Comparison of ENCODE assay signal across 7 cellular contexts in genomic region chr1:108199781-108200626, GRCh38. TPM values are rescaled to one million over a fixed set of nuclear protein-coding genes. Genes with fewer than 3 reads are reported as not detected.
A peak's percentile ranks its signal among the peaks of the same experiment; 100 is the strongest.
DNase-seq lines count a peak whose midpoint lies in the region; ATAC-seq, FAIRE-seq and TF ChIP-seq lines count a peak whose summit lies in the region.

Gene SLC25A24 (minus strand): TSS chr1:108200343. CDS start chr1:108200138, 205 bp downstream.

- H3K4me3 ChIP-seq in breast epithelium (peak within 1 kb of the TSS; percentile 84 to 92 (median 85)), iPS-20b (ENCODE audit: low read length) (peak within 1 kb of the TSS; percentile 87), small intestine (ENCODE audit: low read depth in 1 of 2, low read length in 2 of 2) (peak within 1 kb of the TSS; percentile 81 to 86)

- peak within 1 kb of the TSS; percentile 78 for H3K9ac ChIP-seq in iPS-20b (ENCODE audit: low read depth, low read length)

- peak; percentile 87 for DNase-seq in GM13976 (ENCODE audit: low spot score)
- peak; percentile 51 to 66 for DNase-seq in NCI-H1930 (lab: John Stamatoyannopoulos, UW)
- peak; percentile 63 to 74 for DNase-seq in breast epithelium (ENCODE audit: low spot score in 2 of 2)
- peak; percentile 88 for DNase-seq in small intestine

- in situ Hi-C loops in GM13976 (cut with MboI; ENCODE audit: low sequenced_read_pairs, unreplicated experiment), result no loop called here

- no peaks in the 10 kb centered on the region for H3K27me3 ChIP-seq in breast epithelium
- H3K27me3 ChIP-seq in iPS-20b (ENCODE audit: insufficient read depth, low read length), result peaks cover 30% of the 10 kb centered on the region
- no peaks in the 10 kb centered on the region for H3K27me3 ChIP-seq in small intestine (ENCODE audit: control insufficient read depth in 2 of 2, insufficient read depth in 2 of 2, low read length in 2 of 2)

- intact Hi-C loops in breast epithelium (cut with DNase I; ENCODE audit: low total_unique reads), result no loop called here

- H3K4me1 ChIP-seq in breast epithelium (peaks cover 0 to 6% of the 10 kb centered on the region in 2 donors), iPS-20b (ENCODE audit: insufficient read depth, low read length) (peaks cover 7% of the 10 kb centered on the region; the same call in 1 of the 2 replicates), small intestine (ENCODE audit: control insufficient read depth in 2 of 2, insufficient read depth in 1 of 2, low read depth in 1 of 2, low read length in 1 of 2) (peaks cover 2 to 5% of the 10 kb centered on the region in 2 donors)

- WGBS in small intestine, 3 donors, result 0 to 1% (median 0%) methylated on average over 66 to 96 of the region's 96 CpGs

- TF ChIP-seq CTCF in GM13976 (IDR thresholded peaks at IDR 0.05; ENCODE audit: borderline replicate concordance, control extremely low read depth, extremely low read depth, insufficient read depth, missing control alignments), result no peak
- no peak for TF ChIP-seq CTCF in VCaP (conservative IDR thresholded peaks at IDR 0.05)
- TF ChIP-seq CTCF in breast epithelium (IDR thresholded peaks at IDR 0.05), result no peak

- H3K9me3 ChIP-seq in breast epithelium, result no peaks in the 10 kb centered on the region
- no peaks in the 10 kb centered on the region for H3K9me3 ChIP-seq in iPS-20b (ENCODE audit: insufficient read depth, low read depth, low read length)
- no peaks in the 10 kb centered on the region for H3K9me3 ChIP-seq in small intestine (ENCODE audit: control insufficient read depth, low read depth)

- H3K27ac ChIP-seq in VCaP (peak within 1 kb of the TSS; percentile 93), breast epithelium (peak within 1 kb of the TSS; percentile 90 to 91), iPS-20b (ENCODE audit: low read length) (no peak within 1 kb of the TSS), small intestine (ENCODE audit: low read depth in 1 of 2, low read length in 1 of 2) (peak within 1 kb of the TSS; percentile 96 to 98)

- peak; percentile 89 for ATAC-seq in HG02759 (IDR thresholded peaks at IDR 0.05; ENCODE audit: unreplicated experiment)

- H3K36me3 ChIP-seq in breast epithelium (no peaks in the 10 kb centered on the region), iPS-20b (ENCODE audit: insufficient read depth, low read depth, low read length) (peaks cover 7% of the 10 kb centered on the region), small intestine (ENCODE audit: control insufficient read depth in 2 of 2, insufficient read depth in 2 of 2, low read length in 2 of 2) (peaks cover 0 to 2% of the 10 kb centered on the region in 2 donors)

- no peak for FAIRE-seq in small intestine (lab: Jason Lieb, UNC)

- no peak for TF ChIP-seq POLR2A in breast epithelium (IDR thresholded peaks at IDR 0.05)

RNA-seq across cellular contexts. Expression of gene SLC25A24, which starts in this region (rescaled TPM):
- 10 to 100 TPM; 40.3 to 53.0 (median 45.1) TPM for total RNA-seq in breast epithelium
- 10 to 100 TPM; 33.8 to 43.4 (median 39.7) TPM for polyA plus RNA-seq in small intestine
